In genomic region chr1:203404546-203404945, GRCh38 we compare ENCODE assay signal across 22 cellular contexts. TPM values are rescaled to one million over a fixed set of nuclear protein-coding genes. Genes with fewer than 3 reads are reported as not detected.
"Had no signal": no experiment of that assay in that cellular context is flagged by ENCODE, and none has a peak within 500 bp of the region (broad histone marks: within the 10 kb centered on the region; RNA-seq: fewer than 3 reads in every experiment).

No MANE protein-coding gene starts in this region.

- H3K4me1 Mint-ChIP-seq: activated CD4-positive, alpha-beta memory T cell treated with anti-CD3 and anti-CD28 coated beads, Interleukin-2, amount 10 ng/mL, durations not matched to agents 7 days and 5 days; activated CD4-positive, alpha-beta T cell treated with anti-CD3 and anti-CD28 coated beads, Interleukin-2, amount 10 ng/mL, durations not matched to agents 24 days and 14 days; activated naive CD8-positive, alpha-beta T cell treated with anti-CD3 and anti-CD28 coated beads, Interleukin-2, amount 10 ng/mL, durations not matched to agents 7 days and 5 days; stimulated activated naive CD8-positive, alpha-beta T cell treated with anti-CD3 and anti-CD28 coated beads, Interleukin-15, amount 100 ng/mL, for 72 hours had no signal

- H3K36me3 Mint-ChIP-seq: activated naive CD8-positive, alpha-beta T cell treated with anti-CD3 and anti-CD28 coated beads, Interleukin-2, amount 10 ng/mL, durations not matched to agents 7 days and 5 days; mesothelial cell of epicardium; naive thymus-derived CD8-positive, alpha-beta T cell had no signal

- H3K9me3 Mint-ChIP-seq: activated CD4-positive, alpha-beta memory T cell treated with anti-CD3 and anti-CD28 coated beads, Interleukin-2, amount 10 ng/mL, durations not matched to agents 7 days and 5 days; activated CD4-positive, alpha-beta T cell treated with anti-CD3 and anti-CD28 coated beads, Interleukin-2, amount 10 ng/mL, durations not matched to agents 24 days and 14 days; activated naive CD4-positive, alpha-beta T cell treated with anti-CD3 and anti-CD28 coated beads for 36 hours; activated naive CD8-positive, alpha-beta T cell treated with anti-CD3 and anti-CD28 coated beads, Interleukin-2, amount 10 ng/mL, durations not matched to agents 7 days and 5 days; activated T-cell treated with anti-CD3 and anti-CD28 coated beads, Interleukin-2, amount 50 U/mL, for 72 hours; mesothelial cell of epicardium; stimulated activated naive CD8-positive, alpha-beta T cell treated with anti-CD3 and anti-CD28 coated beads, Interleukin-15, amount 100 ng/mL, for 72 hours had no signal

- ATAC-seq: activated T-cell treated with anti-CD3 and anti-CD28 coated beads, Interleukin-2, amount 50 U/mL, for 72 hours; naive thymus-derived CD8-positive, alpha-beta T cell; SK-N-SH treated with all-trans-retinoic acid at 6 μM for 48 hours; stimulated activated naive CD8-positive, alpha-beta T cell treated with anti-CD3 and anti-CD28 coated beads, Interleukin-15, amount 100 ng/mL, for 72 hours had no signal

- H3K4me3 Mint-ChIP-seq: activated CD4-positive, alpha-beta memory T cell treated with anti-CD3 and anti-CD28 coated beads, Interleukin-2, amount 10 ng/mL, durations not matched to agents 7 days and 5 days; activated CD4-positive, alpha-beta T cell treated with anti-CD3 and anti-CD28 coated beads, Interleukin-2, amount 10 ng/mL, durations not matched to agents 24 days and 14 days; activated naive CD4-positive, alpha-beta T cell treated with anti-CD3 and anti-CD28 coated beads for 36 hours; activated naive CD8-positive, alpha-beta T cell treated with anti-CD3 and anti-CD28 coated beads, Interleukin-2, amount 10 ng/mL, durations not matched to agents 7 days and 5 days; activated T-cell treated with anti-CD3 and anti-CD28 coated beads, Interleukin-2, amount 50 U/mL, for 72 hours; mesothelial cell of epicardium; naive thymus-derived CD8-positive, alpha-beta T cell; stimulated activated naive CD8-positive, alpha-beta T cell treated with anti-CD3 and anti-CD28 coated beads, Interleukin-15, amount 100 ng/mL, for 72 hours had no signal

- H3K27ac Mint-ChIP-seq: activated CD4-positive, alpha-beta memory T cell treated with anti-CD3 and anti-CD28 coated beads, Interleukin-2, amount 10 ng/mL, durations not matched to agents 7 days and 5 days; activated CD4-positive, alpha-beta T cell treated with anti-CD3 and anti-CD28 coated beads, Interleukin-2, amount 10 ng/mL, durations not matched to agents 24 days and 14 days; activated naive CD4-positive, alpha-beta T cell treated with anti-CD3 and anti-CD28 coated beads for 36 hours; activated naive CD8-positive, alpha-beta T cell treated with anti-CD3 and anti-CD28 coated beads, Interleukin-2, amount 10 ng/mL, durations not matched to agents 7 days and 5 days; activated T-cell treated with anti-CD3 and anti-CD28 coated beads, Interleukin-2, amount 50 U/mL, for 72 hours; mesothelial cell of epicardium; naive thymus-derived CD8-positive, alpha-beta T cell; progenitor cell of endocrine pancreas; stimulated activated naive CD8-positive, alpha-beta T cell treated with anti-CD3 and anti-CD28 coated beads, Interleukin-15, amount 100 ng/mL, for 72 hours had no signal

- DNase-seq: activated CD4-positive, alpha-beta memory T cell treated with anti-CD3 and anti-CD28 coated beads, Interleukin-2, amount 10 ng/mL, durations not matched to agents 7 days and 5 days; activated CD4-positive, alpha-beta T cell treated with anti-CD3 and anti-CD28 coated beads, Interleukin-2, amount 10 ng/mL, durations not matched to agents 24 days and 14 days; activated effector memory CD4-positive, alpha-beta T cell treated with Interleukin-2 at 50 U/mL for 16 hours; activated naive CD4-positive, alpha-beta T cell treated with anti-CD3 and anti-CD28 coated beads for 36 hours; activated naive CD8-positive, alpha-beta T cell treated with anti-CD3 and anti-CD28 coated beads, Interleukin-2, amount 10 ng/mL, durations not matched to agents 7 days and 5 days; activated T-cell treated with anti-CD3 and anti-CD28 coated beads, Interleukin-2, amount 50 U/mL, for 72 hours; amniotic stem cell; caudate nucleus; dermis blood vessel endothelial cell; effector CD8-positive, alpha-beta T cell; erythroblast; foreskin melanocyte; glutamatergic neuron; hypothalamus; naive thymus-derived CD8-positive, alpha-beta T cell; retina; stimulated activated CD4-positive, alpha-beta T cell treated with anti-CD3 and anti-CD28 coated beads, Interleukin-12 subunit alpha, Interleukin-12 subunit beta, amount 100 ng/mL, for 4 hours; stimulated activated naive CD8-positive, alpha-beta T cell treated with anti-CD3 and anti-CD28 coated beads, Interleukin-15, amount 100 ng/mL, for 72 hours had no signal

RNA-seq across cellular contexts. Expression of gene FMOD, which starts 53.6 kb away (rescaled TPM):
- total RNA-seq: activated naive CD8-positive, alpha-beta T cell treated with anti-CD3 and anti-CD28 coated beads, Interleukin-2, amount 10 ng/mL, durations not matched to agents 7 days and 5 days; naive thymus-derived CD8-positive, alpha-beta T cell; T-helper 2 cell treated with Interferon-gamma antibody and Interleukin-4, amounts not matched to agents 100 ng/mL and 5 ng/mL, for 36 hours had no signal
- polyA plus RNA-seq: naive thymus-derived CD8-positive, alpha-beta T cell had no signal
